Comparison of ENCODE assay signal across 20 cellular contexts in genomic region chr1:170910273-170910672, GRCh38. TPM values are rescaled to one million over a fixed set of nuclear protein-coding genes. Genes with fewer than 3 reads are reported as not detected.
DNase-seq lines count a peak whose midpoint lies in the region; ATAC-seq and TF ChIP-seq lines count a peak whose summit lies in the region.
"Had no signal": no experiment of that assay in that cellular context is flagged by ENCODE, and none has a peak within 500 bp of the region (broad histone marks: within the 10 kb centered on the region; RNA-seq: fewer than 3 reads in every experiment).

No MANE protein-coding gene starts in this region.

- peak overlapping the region; percentile 53 for H3K27ac Mint-ChIP-seq in chondrocyte (ENCODE audit: unreplicated experiment)
- H3K27ac Mint-ChIP-seq: activated naive CD4-positive, alpha-beta T cell treated with anti-CD3 and anti-CD28 coated beads, Interleukin-2, amount 10 ng/mL, durations not matched to agents 7 days and 5 days; endodermal cell; type B pancreatic cell had no signal

- no peak overlapping the region for H3K14ac ChIP-seq in IMR-90 (replicated peaks; ENCODE audit: low read depth, low read length)

- TF ChIP-seq POLR2A in IMR-90 (IDR thresholded peaks at IDR 0.05; ENCODE audit: low read depth, low read length) (no peak), thyroid gland (IDR thresholded peaks at IDR 0.05) (no peak)

- H3K27me3 Mint-ChIP-seq in chondrocyte (ENCODE audit: low read depth): no peaks in the 10 kb centered on the region
- H3K27me3 Mint-ChIP-seq: activated naive CD4-positive, alpha-beta T cell treated with anti-CD3 and anti-CD28 coated beads, Interleukin-2, amount 10 ng/mL, durations not matched to agents 7 days and 5 days; type B pancreatic cell had no signal

- DNase-seq in AG09309 (ENCODE audit: low read depth) (peak; percentile 60), IMR-90 (peak; percentile 67), chondrocyte (ENCODE audit: low spot score) (no peak), kidney tubule cell (ENCODE audit: low spot score) (peak; percentile 11), thyroid gland (no peak), DMS114 treated with DMSO at 0.1 percent for 48 hours (lab: John Stamatoyannopoulos, UW; ENCODE audit: unreplicated experiment) (no peak)
- DNase-seq: ACHN; activated CD4-positive, alpha-beta T cell treated with anti-CD3 and anti-CD28 coated beads for 48 hours; activated naive CD4-positive, alpha-beta T cell treated with anti-CD3 and anti-CD28 coated beads, Interleukin-2, amount 10 ng/mL, durations not matched to agents 7 days and 5 days; endodermal cell; midbrain; NCI-H146; right lobe of liver; stimulated activated CD4-positive, alpha-beta T cell treated with anti-CD3 and anti-CD28 coated beads, Interleukin-4, amount 100 ng/mL, for 24 hours had no signal

- H3K4me3 ChIP-seq in AG09309 (ENCODE audit: control insufficient read depth, low read depth, low read length): no peak overlapping the region
- no peak overlapping the region for H3K4me3 ChIP-seq in IMR-90 (ENCODE audit: insufficient read depth, low read depth, low read length)
- no peak overlapping the region for H3K4me3 ChIP-seq in thyroid gland (replicated peaks in 1 of 3)
- H3K4me3 ChIP-seq: K562, right lobe of liver, SJSA1 had no signal

- intact Hi-C loops in IMR-90 (cut with micrococcal nuclease) (no loop called here), thyroid gland (cut with DNase I) (no loop called here)

- H3K9me3 ChIP-seq in IMR-90 (ENCODE audit: control insufficient read depth, insufficient read depth, low read length) (no peaks in the 10 kb centered on the region), thyroid gland (no peaks in the 10 kb centered on the region)
- H3K9me3 ChIP-seq: right lobe of liver, SJSA1 had no signal

- TF ChIP-seq CTCF in AG09309 (IDR thresholded peaks at IDR 0.05; ENCODE audit: control insufficient read depth, insufficient read depth, low read depth, low read length, missing control alignments) (no peak), IMR-90 (conservative IDR thresholded peaks at IDR 0.05; ENCODE audit: low read depth, low read length) (no peak), chondrocyte (IDR thresholded peaks at IDR 0.05) (no peak), thyroid gland (IDR thresholded peaks at IDR 0.05) (no peak)

- no peak overlapping the region for H3K4me2 ChIP-seq in IMR-90 (ENCODE audit: low read depth, low read length)

- H3K4me1 Mint-ChIP-seq in chondrocyte (ENCODE audit: low read depth): peaks cover 32% of the 10 kb centered on the region
- H3K4me1 Mint-ChIP-seq: activated naive CD4-positive, alpha-beta T cell treated with anti-CD3 and anti-CD28 coated beads, Interleukin-2, amount 10 ng/mL, durations not matched to agents 7 days and 5 days; central memory CD8-positive, alpha-beta T cell; endodermal cell had no signal

- in situ Hi-C loops in IMR-90 (cut with MboI; ENCODE audit: low sequenced_read_pairs): no loop called here

- TF ChIP-seq RAD21 in IMR-90 (IDR thresholded peaks at IDR 0.05; ENCODE audit: low read length): no peak

- H3K9me1 ChIP-seq in IMR-90 (ENCODE audit: insufficient read depth, low read length): no peaks in the 10 kb centered on the region

- H4K91ac ChIP-seq in IMR-90 (ENCODE audit: insufficient read depth, low read depth, low read length): no peak overlapping the region

- peaks cover 4% of the 10 kb centered on the region for H3K9me3 Mint-ChIP-seq in chondrocyte (ENCODE audit: low read depth)
- H3K9me3 Mint-ChIP-seq: activated naive CD4-positive, alpha-beta T cell treated with anti-CD3 and anti-CD28 coated beads, Interleukin-2, amount 10 ng/mL, durations not matched to agents 7 days and 5 days; central memory CD8-positive, alpha-beta T cell; endodermal cell; type B pancreatic cell had no signal

- H2AK5ac ChIP-seq in IMR-90 (ENCODE audit: low read depth, low read length): no peak overlapping the region

- no peak overlapping the region for H3K23ac ChIP-seq in IMR-90 (ENCODE audit: low read depth, low read length)

- H3K36me3 ChIP-seq in IMR-90 (ENCODE audit: control insufficient read depth, insufficient read depth, low read length) (no peaks in the 10 kb centered on the region), thyroid gland (no peaks in the 10 kb centered on the region)
- H3K36me3 ChIP-seq: right lobe of liver, SJSA1 had no signal

- no peak overlapping the region for H4K5ac ChIP-seq in IMR-90 (ENCODE audit: low read depth, low read length)

- H3K4me3 Mint-ChIP-seq in chondrocyte (ENCODE audit: unreplicated experiment): no peak overlapping the region
- H3K4me3 Mint-ChIP-seq: activated naive CD4-positive, alpha-beta T cell treated with anti-CD3 and anti-CD28 coated beads, Interleukin-2, amount 10 ng/mL, durations not matched to agents 7 days and 5 days; central memory CD8-positive, alpha-beta T cell; endodermal cell; type B pancreatic cell had no signal

- H2AFZ ChIP-seq in IMR-90 (replicated peaks; ENCODE audit: low read length, poor library complexity): no peak overlapping the region

- no peak overlapping the region for H2BK15ac ChIP-seq in IMR-90 (ENCODE audit: low read depth, low read length)

- no peak overlapping the region for H3K9ac ChIP-seq in IMR-90 (ENCODE audit: low read depth, low read length)

- H2AK9ac ChIP-seq in IMR-90 (replicated peaks; ENCODE audit: low read depth, low read length, poor library complexity): no peak overlapping the region

- POLR2A ChIA-PET in IMR-90 (lab: Charles Lee; ENCODE audit: unreplicated experiment): no interaction called here

- CTCF ChIA-PET in IMR-90 (lab: Yijun Ruan, JAX): interaction anchor here (2.0 kb wide), 1 partner anchor 19 kb away, joined by 9 read pairs; no protein-coding TSS in a partner anchor

- no peaks in the 10 kb centered on the region for H4K20me1 ChIP-seq in IMR-90 (ENCODE audit: insufficient read depth, low read length)

- no peaks in the 10 kb centered on the region for H3K27me3 ChIP-seq in IMR-90 (ENCODE audit: control insufficient read depth, insufficient read depth, low read length)
- no peaks in the 10 kb centered on the region for H3K27me3 ChIP-seq in thyroid gland
- H3K27me3 ChIP-seq: right lobe of liver, SJSA1 had no signal

- H3K4me1 ChIP-seq in IMR-90 (ENCODE audit: control insufficient read depth, insufficient read depth, low read length) (0 out of 2 replicates have a peak, but pooled peaks cover 1% of the 10 kb centered on the region), thyroid gland (no peaks in the 10 kb centered on the region)
- H3K4me1 ChIP-seq: right lobe of liver, SJSA1 had no signal

- H2BK20ac ChIP-seq in IMR-90 (ENCODE audit: low read depth, low read length): peak overlapping the region; percentile 16; the same call in 1 of the 2 replicates

- H3K56ac ChIP-seq in IMR-90 (ENCODE audit: extremely low read depth, insufficient read depth, low read length): no peak overlapping the region

- H3K18ac ChIP-seq in IMR-90 (ENCODE audit: low read depth, low read length): no peak overlapping the region

- no peaks in the 10 kb centered on the region for H3K36me3 Mint-ChIP-seq in chondrocyte (ENCODE audit: low read depth)
- H3K36me3 Mint-ChIP-seq: activated naive CD4-positive, alpha-beta T cell treated with anti-CD3 and anti-CD28 coated beads, Interleukin-2, amount 10 ng/mL, durations not matched to agents 7 days and 5 days; type B pancreatic cell had no signal

- H2BK120ac ChIP-seq in IMR-90 (ENCODE audit: low read depth, low read length): no peak overlapping the region

- peak overlapping the region in 1 of 2 experiments; percentile 34; a peak in 1 of 4 replicates for H4K8ac ChIP-seq in IMR-90 (ENCODE audit: low read depth in 2 of 2, low read length in 2 of 2)

- no TSS peak for BruUV-seq in IMR-90 (replicated peaks; lab: Mats Ljungman, UMichigan)

- H3K79me1 ChIP-seq in IMR-90 (ENCODE audit: low read depth in 1 of 2, low read length in 2 of 2): no peaks in the 10 kb centered on the region

- H3K4ac ChIP-seq in IMR-90 (ENCODE audit: low read depth, low read length): no peak overlapping the region

- dilution Hi-C loops in IMR-90 (cut with HindIII; ENCODE audit: low sequenced_read_pairs, unreplicated experiment): no loop called here

- no peak overlapping the region for H2BK5ac ChIP-seq in IMR-90 (ENCODE audit: low read depth, low read length, poor library complexity, severe bottlenecking)

- H3K27ac ChIP-seq in IMR-90 (ENCODE audit: insufficient read depth, low read length) (no peak overlapping the region), thyroid gland (no peak overlapping the region)
- H3K27ac ChIP-seq: right lobe of liver, SJSA1 had no signal

- ATAC-seq in IMR-90 (ENCODE audit: low read depth) (peak; percentile 54), GM18873 (IDR thresholded peaks at IDR 0.05; ENCODE audit: low FRiP score, unreplicated experiment) (no peak), HG03378 (IDR thresholded peaks at IDR 0.05; ENCODE audit: unreplicated experiment) (no peak)
- ATAC-seq: K562, right lobe of liver had no signal

TF ChIP-seq in IMR-90, 13 proteins besides CTCF, POLR2A, EP300 and RAD21:
- TF ChIP-seq SMC3 (IDR thresholded peaks at IDR 0.05; ENCODE audit: low read depth, low read length) (no peak), MAZ (IDR thresholded peaks at IDR 0.05; ENCODE audit: borderline replicate concordance, low read depth, low read length) (no peak), CHD1 (IDR thresholded peaks at IDR 0.05; ENCODE audit: low read depth, low read length) (no peak), CEBPB (IDR thresholded peaks at IDR 0.05; ENCODE audit: low read depth, low read length) (peak; percentile 31; the same call in 1 of the 2 replicates), NFE2L2 (IDR thresholded peaks at IDR 0.05; ENCODE audit: low read depth, low read length) (no peak)

RNA-seq across cellular contexts. Expression of gene MROH9, which starts 25.1 kb away (rescaled TPM):
- total RNA-seq in IMR-90 (2012; rRNA removed): not detected in 2 replicates
- not detected in 2 replicates for polyA plus RNA-seq in IMR-90 (2012; rRNA removed)
- not detected in 2 replicates for polyA plus RNA-seq in IMR-90 (2012; cell fraction: cytosol; rRNA removed)
- not detected in 2 replicates for polyA plus RNA-seq in IMR-90 (2012; cell fraction: nucleus; rRNA removed; ENCODE audit: low replicate concordance)
- total RNA-seq in chondrocyte: 0.41 TPM in 1 of 3 replicates, not detected in the others
- under 1 TPM in 2 of 4 donors, not detected in 2; 0.11 to 0.40 TPM for total RNA-seq in thyroid gland
- total RNA-seq: endodermal cell, K562, right lobe of liver, SJSA1 had no signal
- polyA plus RNA-seq: K562 had no signal

Comparison
In these comparisons a context has a peak if more than half of its experiments do, and no peak if none do; other contexts are left out.
1. DNase-seq: peak in AG09309 (single experiment), IMR-90 (single experiment) and kidney tubule cell (single experiment); none in chondrocyte (single experiment), thyroid gland (0 of 2) and DMS114 treated with DMSO at 0.1 percent for 48 hours (single experiment).